In genomic region chr7:19561121-19561805, GRCh38 we compare ENCODE assay signal across 25 cellular contexts.
DNase-seq lines count a peak whose midpoint lies in the region; ATAC-seq and TF ChIP-seq lines count a peak whose summit lies in the region.
"Had no signal": no experiment of that assay in that cellular context is flagged by ENCODE, and none has a peak within 500 bp of the region (broad histone marks: within the 10 kb centered on the region; RNA-seq: fewer than 3 reads in every experiment).

No MANE protein-coding gene starts in this region.

- H3K4me3 ChIP-seq in HCT116 (replicated peaks in 1 of 2; ENCODE audit: low read depth in 1 of 2, low read length in 2 of 2) (no peak overlapping the region), adipocyte (ENCODE audit: low read length) (peak overlapping the region; percentile 69), skeletal muscle cell (ENCODE audit: low read depth, low read length) (no peak overlapping the region)
- H3K4me3 ChIP-seq: esophagus squamous epithelium, SJSA1, tibial nerve had no signal

- no peak overlapping the region for H3K27ac ChIP-seq in HCT116 (ENCODE audit: low read depth, low read length)
- H3K27ac ChIP-seq: esophagus squamous epithelium had no signal

- H3K9me3 ChIP-seq in HCT116 (ENCODE audit: control insufficient read depth in 1 of 2, insufficient read depth in 1 of 2, low read depth in 1 of 2, low read length in 2 of 2): no peaks in the 10 kb centered on the region
- H3K9me3 ChIP-seq in adipocyte (ENCODE audit: control insufficient read depth, low read length): peaks cover 8% of the 10 kb centered on the region
- H3K9me3 ChIP-seq: esophagus squamous epithelium, SJSA1, tibial nerve had no signal

- no peak for DNase-seq in HCT116 (ENCODE audit: low read depth, low spot score)
- DNase-seq in adipocyte (ENCODE audit: low read depth): peak; percentile 82
- peak; percentile 29 for DNase-seq in fibroblast of peridontal ligament (ENCODE audit: extremely low read depth)
- peak; percentile 88 for DNase-seq in skeletal muscle cell (ENCODE audit: low read depth)
- DNase-seq in T-helper 2 cell treated with Interferon-gamma antibody and Interleukin-4, amounts not matched to agents 5 μg/mL and 100 μg/mL, for 36 hours (ENCODE audit: low spot score): no peak
- no peak for DNase-seq in NCI-H510A (lab: John Stamatoyannopoulos, UW)
- DNase-seq in ureter (ENCODE audit: low spot score): no peak
- DNase-seq in NCI-H2227 (lab: John Stamatoyannopoulos, UW; ENCODE audit: unreplicated experiment): no peak
- DNase-seq: activated naive CD8-positive, alpha-beta T cell treated with anti-CD3 and anti-CD28 coated beads, Interleukin-2, amount 10 ng/mL, durations not matched to agents 7 days and 5 days; caudate nucleus; CD8-positive, alpha-beta memory T cell; DMS79; esophagus squamous epithelium; H7; hypothalamus; kidney; natural killer cell; NCI-H1092 treated with DMSO at 0.1 percent for 48 hours; stimulated activated CD4-positive, alpha-beta T cell treated with anti-CD3 and anti-CD28 coated beads, Interleukin-15, amount 100 ng/mL, for 24 hours had no signal

- H3K27me3 ChIP-seq in HCT116 (ENCODE audit: insufficient read depth, low read length): no peaks in the 10 kb centered on the region
- H3K27me3 ChIP-seq in adipocyte (replicated peaks; ENCODE audit: control insufficient read depth, insufficient read depth, low read length): no peaks in the 10 kb centered on the region
- H3K27me3 ChIP-seq: esophagus squamous epithelium, SJSA1, tibial nerve had no signal

- H3K36me3 ChIP-seq in HCT116 (ENCODE audit: control insufficient read depth in 1 of 2, insufficient read depth in 2 of 2, low read length in 2 of 2) (no peaks in the 10 kb centered on the region), adipocyte (ENCODE audit: control insufficient read depth, insufficient read depth, low read length, severe bottlenecking) (no peaks in the 10 kb centered on the region)
- H3K36me3 ChIP-seq: esophagus squamous epithelium, SJSA1, tibial nerve had no signal

- H4K20me1 ChIP-seq in HCT116 (ENCODE audit: insufficient read depth): no peaks in the 10 kb centered on the region

- TF ChIP-seq CTCF in HCT116 (IDR thresholded peaks at IDR 0.05 in 2 of 3, conservative IDR thresholded peaks at IDR 0.05 in 1 of 3; ENCODE audit: borderline replicate concordance in 1 of 3, insufficient read depth in 1 of 3, low read depth in 2 of 3, low read length in 2 of 3): no peak

- no peaks in the 10 kb centered on the region for H3K4me1 ChIP-seq in HCT116 (ENCODE audit: control insufficient read depth in 1 of 2, insufficient read depth in 2 of 2, low read length in 2 of 2)
- H3K4me1 ChIP-seq in adipocyte (ENCODE audit: control insufficient read depth, insufficient read depth, low read length): peaks cover 46% of the 10 kb centered on the region
- H3K4me1 ChIP-seq: esophagus squamous epithelium, tibial nerve had no signal

- H3K27ac Mint-ChIP-seq in T-helper 2 cell treated with Interferon-gamma antibody and Interleukin-4, amounts not matched to agents 5 μg/mL and 100 μg/mL, for 36 hours: no peak overlapping the region
- H3K27ac Mint-ChIP-seq: activated naive CD8-positive, alpha-beta T cell treated with anti-CD3 and anti-CD28 coated beads, Interleukin-2, amount 10 ng/mL, durations not matched to agents 7 days and 5 days; activated T-helper 1 cell treated with anti-CD3 and anti-CD28 coated beads, Interleukin-12 subunit alpha, Interleukin-12 subunit beta, Interleukin-2, Interleukin-4 antibody, amounts not matched to agents 30 ng/mL and 10 ng/mL and 1 ng/mL, durations not matched to agents 14 hours and 24 hours and 36 hours; CD8-positive, alpha-beta memory T cell; IgD-negative memory B cell; natural killer cell; stimulated activated memory B cell treated with anti-CD40 and anti-IgM and Interleukin-4, amounts not matched to agents 10 μg/mL and 1 μg/mL and 100 μg/mL, for 72 hours had no signal

- no peak for TF ChIP-seq RAD21 in HCT116 (IDR thresholded peaks at IDR 0.05; ENCODE audit: low read depth)

- H3K4me3 Mint-ChIP-seq in T-helper 2 cell treated with Interferon-gamma antibody and Interleukin-4, amounts not matched to agents 5 μg/mL and 100 μg/mL, for 36 hours: no peak overlapping the region
- H3K4me3 Mint-ChIP-seq: activated naive CD8-positive, alpha-beta T cell treated with anti-CD3 and anti-CD28 coated beads, Interleukin-2, amount 10 ng/mL, durations not matched to agents 7 days and 5 days; activated T-helper 1 cell treated with anti-CD3 and anti-CD28 coated beads, Interleukin-12 subunit alpha, Interleukin-12 subunit beta, Interleukin-2, Interleukin-4 antibody, amounts not matched to agents 30 ng/mL and 10 ng/mL and 1 ng/mL, durations not matched to agents 14 hours and 24 hours and 36 hours; CD8-positive, alpha-beta memory T cell; IgD-negative memory B cell; natural killer cell; stimulated activated memory B cell treated with anti-CD40 and anti-IgM and Interleukin-4, amounts not matched to agents 10 μg/mL and 1 μg/mL and 100 μg/mL, for 72 hours had no signal

- H3K79me2 ChIP-seq in HCT116 (ENCODE audit: insufficient read depth, low read length): no peaks in the 10 kb centered on the region

- H3K9me2 ChIP-seq in HCT116 (ENCODE audit: insufficient read depth): no peaks in the 10 kb centered on the region

- no peak for ATAC-seq in HCT116
- ATAC-seq: activated CD4-positive, CD25-positive, alpha-beta regulatory T cell treated with anti-CD3 and anti-CD28 coated beads, Interleukin-2, amount 50 U/mL, for 24 hours; natural killer cell; stimulated activated memory B cell treated with anti-CD40 and anti-IgM and Interleukin-4, amounts not matched to agents 10 μg/mL and 1 μg/mL and 100 μg/mL, for 72 hours had no signal

- no TSS peak for BruUV-seq in HCT116 (replicated peaks; lab: Mats Ljungman, UMichigan)

- no peaks in the 10 kb centered on the region for H3K27me3 Mint-ChIP-seq in T-helper 2 cell treated with Interferon-gamma antibody and Interleukin-4, amounts not matched to agents 5 μg/mL and 100 μg/mL, for 36 hours (ENCODE audit: low read depth)
- H3K27me3 Mint-ChIP-seq: activated naive CD8-positive, alpha-beta T cell treated with anti-CD3 and anti-CD28 coated beads, Interleukin-2, amount 10 ng/mL, durations not matched to agents 7 days and 5 days; CD8-positive, alpha-beta memory T cell; IgD-negative memory B cell; stimulated activated memory B cell treated with anti-CD40 and anti-IgM and Interleukin-4, amounts not matched to agents 10 μg/mL and 1 μg/mL and 100 μg/mL, for 72 hours had no signal

- RAD21 ChIA-PET in HCT116 (lab: Charles Lee; ENCODE audit: low non-redundant PET in 1 of 2, low total read pairs in 2 of 2, uncharacterized antibody in 2 of 2, unreplicated experiment in 2 of 2): no interaction called here

- H3K9ac ChIP-seq in HCT116 (ENCODE audit: low read length): no peak overlapping the region
- H3K9ac ChIP-seq in adipocyte (ENCODE audit: low read length): peak overlapping the region; percentile 83

- H3K36me3 Mint-ChIP-seq in T-helper 2 cell treated with Interferon-gamma antibody and Interleukin-4, amounts not matched to agents 5 μg/mL and 100 μg/mL, for 36 hours (ENCODE audit: low read depth): no peaks in the 10 kb centered on the region
- H3K36me3 Mint-ChIP-seq: activated naive CD8-positive, alpha-beta T cell treated with anti-CD3 and anti-CD28 coated beads, Interleukin-2, amount 10 ng/mL, durations not matched to agents 7 days and 5 days; CD8-positive, alpha-beta memory T cell; IgD-negative memory B cell; natural killer cell; stimulated activated memory B cell treated with anti-CD40 and anti-IgM and Interleukin-4, amounts not matched to agents 10 μg/mL and 1 μg/mL and 100 μg/mL, for 72 hours had no signal

- no peak overlapping the region for H2AFZ ChIP-seq in HCT116 (ENCODE audit: low read depth, low read length, poor library complexity, severe bottlenecking)

- H3K4me1 Mint-ChIP-seq in T-helper 2 cell treated with Interferon-gamma antibody and Interleukin-4, amounts not matched to agents 5 μg/mL and 100 μg/mL, for 36 hours (ENCODE audit: low read depth): no peaks in the 10 kb centered on the region
- H3K4me1 Mint-ChIP-seq: activated naive CD8-positive, alpha-beta T cell treated with anti-CD3 and anti-CD28 coated beads, Interleukin-2, amount 10 ng/mL, durations not matched to agents 7 days and 5 days; CD8-positive, alpha-beta memory T cell; IgD-negative memory B cell; natural killer cell; stimulated activated memory B cell treated with anti-CD40 and anti-IgM and Interleukin-4, amounts not matched to agents 10 μg/mL and 1 μg/mL and 100 μg/mL, for 72 hours had no signal

- no peak for TF ChIP-seq POLR2A in HCT116 (IDR thresholded peaks at IDR 0.05; ENCODE audit: borderline replicate concordance, extremely low read depth, insufficient read depth, insufficient read length)

- intact Hi-C loops in HCT116 (cut with micrococcal nuclease): no loop called here

- CTCF ChIA-PET in HCT116 (lab: Charles Lee): no interaction called here

- POLR2A ChIA-PET in HCT116 (lab: Charles Lee): no interaction called here

- H3K9me3 Mint-ChIP-seq in T-helper 2 cell treated with Interferon-gamma antibody and Interleukin-4, amounts not matched to agents 5 μg/mL and 100 μg/mL, for 36 hours: no peaks in the 10 kb centered on the region
- H3K9me3 Mint-ChIP-seq: activated naive CD8-positive, alpha-beta T cell treated with anti-CD3 and anti-CD28 coated beads, Interleukin-2, amount 10 ng/mL, durations not matched to agents 7 days and 5 days; activated T-helper 1 cell treated with anti-CD3 and anti-CD28 coated beads, Interleukin-12 subunit alpha, Interleukin-12 subunit beta, Interleukin-2, Interleukin-4 antibody, amounts not matched to agents 30 ng/mL and 10 ng/mL and 1 ng/mL, durations not matched to agents 14 hours and 24 hours and 36 hours had no signal

- H3K4me2 ChIP-seq in HCT116 (ENCODE audit: low read length): no peak overlapping the region

TF ChIP-seq in HCT116, 20 proteins besides CTCF, POLR2A, EP300 and RAD21:
- peak; percentile 34; the same call in 1 of the 2 replicates for TF ChIP-seq CEBPB (IDR thresholded peaks at IDR 0.05; ENCODE audit: low read depth)
- TF ChIP-seq SRF (IDR thresholded peaks at IDR 0.05; ENCODE audit: low read depth): no peak

Comparison
In these comparisons a context has a peak if more than half of its experiments do, and no peak if none do; other contexts are left out.
1. DNase-seq: peak in adipocyte (single experiment), fibroblast of peridontal ligament (single experiment) and skeletal muscle cell (single experiment); none in HCT116 (single experiment), T-helper 2 cell treated with Interferon-gamma antibody and Interleukin-4, amounts not matched to agents 5 μg/mL and 100 μg/mL, for 36 hours (single experiment), NCI-H510A (single experiment), ureter (single experiment) and NCI-H2227 (single experiment).